Comparison of ENCODE assay signal across 28 cellular contexts in the genomic region with DNA sequence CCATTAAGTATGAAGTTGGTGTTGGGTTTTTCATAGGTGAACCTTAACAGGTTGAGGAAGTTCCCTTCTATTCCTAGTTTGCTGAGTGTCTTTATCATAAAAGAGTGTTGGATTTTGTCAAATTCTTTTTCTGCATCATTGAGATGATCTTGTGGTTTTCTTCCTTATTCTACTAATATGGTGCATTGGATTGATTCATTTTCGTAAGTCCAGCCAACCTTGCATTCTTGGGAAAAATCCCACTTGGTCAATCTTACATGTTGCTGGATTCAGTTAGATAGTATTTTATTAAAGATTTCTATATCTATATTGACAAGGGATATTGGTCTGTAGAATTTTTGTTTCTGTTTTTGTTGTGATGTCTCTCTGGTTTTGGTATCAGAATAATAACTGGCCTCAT.
DNase-seq lines count a peak whose midpoint lies in the region; ATAC-seq, FAIRE-seq and TF ChIP-seq lines count a peak whose summit lies in the region.
"Had no signal": no experiment of that assay in that cellular context is flagged by ENCODE, and none has a peak within 500 bp of the region (broad histone marks: within the 10 kb centered on the region; RNA-seq: fewer than 3 reads in every experiment).

No MANE protein-coding gene starts in this region.

- H3K4me1 ChIP-seq in K562 (replicated peaks in 1 of 2; ENCODE audit: control insufficient read depth in 2 of 2, insufficient read depth in 2 of 2, low read length in 2 of 2), result peaks cover 2 to 6% of the 10 kb centered on the region in 2 experiments
- H3K4me1 ChIP-seq: BE2C, Caco-2 had no signal

- no peak for TF ChIP-seq POLR2A in K562 (conservative IDR thresholded peaks at IDR 0.05)

- TF ChIP-seq CTCF in K562 (IDR thresholded peaks at IDR 0.05 in 2 of 3, conservative IDR thresholded peaks at IDR 0.05 in 1 of 3; ENCODE audit: insufficient read depth in 2 of 3, low read depth in 1 of 3, low read length in 3 of 3), result no peak

- intact Hi-C loops in K562 (cut with micrococcal nuclease), result no loop called here

- no peak for DNase-seq in K562 (ENCODE audit: extremely low read depth in 1 of 4, low spot score in 3 of 4)
- no peak for DNase-seq in activated T-cell treated with anti-CD3 and anti-CD28 coated beads, Interleukin-2, amount 50 U/mL, for 48 hours
- DNase-seq: 8988T; ACHN; AML-193; BE2C; C1 segment of cervical spinal cord; Caco-2; Calu3; CD4-positive, alpha-beta memory T cell; CD4-positive, alpha-beta T cell; CD4-positive, CD25-positive, alpha-beta regulatory T cell; CD8-positive, alpha-beta memory T cell; CD8-positive, alpha-beta T cell; COR-L47; DMS 273 treated with DMSO at 0.1 percent for 48 hours; DMS153; DMS79; DMS79 treated with DMSO at 0.1 percent for 48 hours; DND-41; EL had no signal

- H3K36me3 ChIP-seq in K562 (ENCODE audit: control insufficient read depth, insufficient read depth, low read length), result no peaks in the 10 kb centered on the region
- H3K36me3 ChIP-seq: BE2C had no signal

- CTCF ChIA-PET in K562 (lab: Yijun Ruan, JAX; ENCODE audit: low intra/inter-chr PET ratio), result interaction anchor here (0.7 kb wide), 1 partner anchor 30 kb away, joined by 3 read pairs; no protein-coding TSS in a partner anchor

- H3K4me2 ChIP-seq in K562 (ENCODE audit: insufficient read depth, low read length), result no peak overlapping the region
- H3K4me2 ChIP-seq: A549; BLaER1; BLaER1 treated with 17β-estradiol and CSF1 and Interleukin-3, amounts not matched to agents 10 nM and 100 nM had no signal

- peaks cover 10% of the 10 kb centered on the region for H3K9me3 ChIP-seq in K562 (replicated peaks; ENCODE audit: control insufficient read depth, insufficient read depth, low read depth, low read length)
- H3K9me3 ChIP-seq: BE2C had no signal

- no peaks in the 10 kb centered on the region for H3K79me2 ChIP-seq in K562 (ENCODE audit: control insufficient read depth, insufficient read depth, low read length)

- no peak overlapping the region for H3K27ac ChIP-seq in K562 (ENCODE audit: extremely low read depth, low read depth, low read length)
- H3K27ac ChIP-seq: 22Rv1; BLaER1; BLaER1 treated with 17β-estradiol and CSF1 and Interleukin-3, amounts not matched to agents 10 nM and 100 nM; C4-2B had no signal

- no peak for TF ChIP-seq EP300 in K562 (IDR thresholded peaks at IDR 0.05; ENCODE audit: low read length)

- H2AFZ ChIP-seq in K562 (ENCODE audit: low read depth, low read length), result no peak overlapping the region

- no peak overlapping the region for H3K4me3 ChIP-seq in K562
- H3K4me3 ChIP-seq: A549; BLaER1; BLaER1 treated with 17β-estradiol and CSF1 and Interleukin-3, amounts not matched to agents 10 nM and 100 nM had no signal

- no peak for FAIRE-seq in K562 (lab: Jason Lieb, UNC)
- FAIRE-seq: A204.1, A549, D721Med had no signal

- no TSS peak for BruUV-seq in K562 (replicated peaks; lab: Mats Ljungman, UMichigan)

- no peaks in the 10 kb centered on the region for H4K20me1 ChIP-seq in K562 (replicated peaks; ENCODE audit: control insufficient read depth, insufficient read depth, low read length)
- H4K20me1 ChIP-seq: BLaER1; BLaER1 treated with 17β-estradiol and CSF1 and Interleukin-3, amounts not matched to agents 10 nM and 100 nM had no signal

- no peaks in the 10 kb centered on the region for H3K9me1 ChIP-seq in K562 (ENCODE audit: control insufficient read depth, insufficient read depth, low read length)

- no peak for TF ChIP-seq RAD21 in K562 (CRISPR knock-in tag; conservative IDR thresholded peaks at IDR 0.05 in 1 of 2, IDR thresholded peaks at IDR 0.05 in 1 of 2)

- POLR2A ChIA-PET in K562 (lab: Yijun Ruan, JAX), result no interaction called here

- WGBS in K562 (ENCODE audit: insufficient coverage, low coverage, missing lambda C conversion rate), result 95% methylated on average over 1 of the region's 1 CpG

- no peaks in the 10 kb centered on the region for H3K27me3 ChIP-seq in K562 (ENCODE audit: control insufficient read depth in 2 of 2, insufficient read depth in 2 of 2, low read length in 2 of 2)
- H3K27me3 ChIP-seq: BE2C; BLaER1; BLaER1 treated with 17β-estradiol and CSF1 and Interleukin-3, amounts not matched to agents 10 nM and 100 nM had no signal

- in situ Hi-C loops in K562 (cut with MboI), result no loop called here

- H3K9ac ChIP-seq in K562 (ENCODE audit: insufficient read depth in 1 of 2, low read depth in 2 of 2, low read length in 2 of 2), result no peak overlapping the region
- H3K9ac ChIP-seq: BLaER1; BLaER1 treated with 17β-estradiol and CSF1 and Interleukin-3, amounts not matched to agents 10 nM and 100 nM had no signal

- no peak for ATAC-seq in K562
- ATAC-seq: A549; CD8-positive, alpha-beta T cell had no signal

TF ChIP-seq in K562, 482 proteins besides CTCF, POLR2A, EP300 and RAD21:
- TF ChIP-seq NFE2L1 (tag; IDR thresholded peaks at IDR 0.05; ENCODE audit: borderline replicate concordance, low read depth), result no peak
- TF ChIP-seq MIER1 (IDR thresholded peaks at IDR 0.05; ENCODE audit: low read depth), result no peak
- TF ChIP-seq ELF2 (CRISPR knock-in tag; IDR thresholded peaks at IDR 0.05), result no peak
- TF ChIP-seq, protein P1, sequence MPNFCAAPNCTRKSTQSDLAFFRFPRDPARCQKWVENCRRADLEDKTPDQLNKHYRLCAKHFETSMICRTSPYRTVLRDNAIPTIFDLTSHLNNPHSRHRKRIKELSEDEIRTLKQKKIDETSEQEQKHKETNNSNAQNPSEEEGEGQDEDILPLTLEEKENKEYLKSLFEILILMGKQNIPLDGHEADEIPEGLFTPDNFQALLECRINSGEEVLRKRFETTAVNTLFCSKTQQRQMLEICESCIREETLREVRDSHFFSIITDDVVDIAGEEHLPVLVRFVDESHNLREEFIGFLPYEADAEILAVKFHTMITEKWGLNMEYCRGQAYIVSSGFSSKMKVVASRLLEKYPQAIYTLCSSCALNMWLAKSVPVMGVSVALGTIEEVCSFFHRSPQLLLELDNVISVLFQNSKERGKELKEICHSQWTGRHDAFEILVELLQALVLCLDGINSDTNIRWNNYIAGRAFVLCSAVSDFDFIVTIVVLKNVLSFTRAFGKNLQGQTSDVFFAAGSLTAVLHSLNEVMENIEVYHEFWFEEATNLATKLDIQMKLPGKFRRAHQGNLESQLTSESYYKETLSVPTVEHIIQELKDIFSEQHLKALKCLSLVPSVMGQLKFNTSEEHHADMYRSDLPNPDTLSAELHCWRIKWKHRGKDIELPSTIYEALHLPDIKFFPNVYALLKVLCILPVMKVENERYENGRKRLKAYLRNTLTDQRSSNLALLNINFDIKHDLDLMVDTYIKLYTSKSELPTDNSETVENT (CRISPR knock-in tag; IDR thresholded peaks at IDR 0.05), result no peak
- peak; percentile 90 for TF ChIP-seq ZNF324 (CRISPR knock-in tag; IDR thresholded peaks at IDR 0.05)
- no peak for TF ChIP-seq ZNF780A (CRISPR knock-in tag; IDR thresholded peaks at IDR 0.05)
